15 cellular contexts compared by ENCODE assay signal in genomic region chr10:5964736-5965135, GRCh38.
"Had no signal": no experiment of that assay in that cellular context is flagged by ENCODE, and none has a peak within 500 bp of the region (broad histone marks: within the 10 kb centered on the region; RNA-seq: fewer than 3 reads in every experiment).

No MANE protein-coding gene starts in this region.

- H3K36me3 ChIP-seq: neural progenitor cell, prostate gland, thyroid gland had no signal

- H3K4me1 ChIP-seq: esophagus muscularis mucosa, neural progenitor cell, prostate gland, thyroid gland had no signal

- H3K27me3 ChIP-seq: esophagus muscularis mucosa, neural progenitor cell, thyroid gland, vagina had no signal

- H2AFZ ChIP-seq: neural progenitor cell had no signal

- H3K27ac ChIP-seq: esophagus muscularis mucosa, neural progenitor cell, prostate gland, thyroid gland, vagina had no signal

- H3K4me3 ChIP-seq: esophagus muscularis mucosa, neural progenitor cell, prostate gland, thyroid gland, vagina had no signal

- H3K4me2 ChIP-seq: neural progenitor cell had no signal

- DNase-seq: activated CD4-positive, alpha-beta T cell treated with anti-CD3 and anti-CD28 coated beads, Interleukin-2, amount 50 U/mL, for 4 hours; activated CD4-positive, CD25-positive, alpha-beta regulatory T cell treated with anti-CD3 and anti-CD28 coated beads, Interleukin-2, amount 50 U/mL, for 72 hours; activated effector memory CD4-positive, alpha-beta T cell treated with Interleukin-2 at 50 U/mL for 16 hours; activated T-cell treated with anti-CD3 and anti-CD28 coated beads, Interleukin-2, amount 50 U/mL, for 1 hour; amniotic stem cell; cerebellar nuclear complex; stimulated activated CD4-positive, alpha-beta T cell treated with anti-CD3 and anti-CD28 coated beads, Interleukin-4, amount 100 ng/mL, for 24 hours; T-helper 2 cell; thyroid gland had no signal

- H3K9ac ChIP-seq: neural progenitor cell had no signal

- FAIRE-seq: TTC549 had no signal

- ATAC-seq: activated naive CD4-positive, alpha-beta T cell treated with anti-CD3 and anti-CD28 coated beads, Interleukin-2, amount 50 U/mL, for 72 hours had no signal

- H3K9me3 ChIP-seq: esophagus muscularis mucosa, prostate gland, thyroid gland, vagina had no signal
